Comparison of ENCODE assay signal across 8 cellular contexts in genomic region chr3:157087398-157088132, GRCh38.
DNase-seq lines count a peak whose midpoint lies in the region; ATAC-seq, FAIRE-seq and TF ChIP-seq lines count a peak whose summit lies in the region.

No MANE protein-coding gene starts in this region.

- no peak for TF ChIP-seq EP300 in ovary (IDR thresholded peaks at IDR 0.05)

- no peak for TF ChIP-seq CTCF in DOHH2 (IDR thresholded peaks at IDR 0.05; ENCODE audit: low read depth, low read length, poor library complexity, severe bottlenecking)
- TF ChIP-seq CTCF in ovary (IDR thresholded peaks at IDR 0.05) = no peak

- H3K79me2 ChIP-seq in DOHH2 (ENCODE audit: control insufficient read depth, low read length) = no peaks in the 10 kb centered on the region

- peaks cover 10% of the 10 kb centered on the region; the same call in 1 of the 2 replicates for H3F3A ChIP-seq in DOHH2 (ENCODE audit: control insufficient read depth, insufficient read depth)

- intact Hi-C loops in ovary (cut with DNase I) = loop anchor here (2.0 to 10.0 kb wide), 9 partner anchors 41 to 933 kb away; partner anchors contain the start of genes LEKR1 (in 2 of the 4), SSR3 (in 1 of the 4) and TIPARP (in 1 of the 4)

- peak overlapping the region; percentile 86 for H3K4me3 ChIP-seq in DOHH2 (ENCODE audit: low read length)
- peak overlapping the region; percentile 48 for H3K4me3 ChIP-seq in ovary

- H3K9me3 ChIP-seq in DOHH2 (ENCODE audit: control insufficient read depth, insufficient read depth, low read length) (no peaks in the 10 kb centered on the region), ovary (no peaks in the 10 kb centered on the region)

- H4K20me1 ChIP-seq in DOHH2 (ENCODE audit: control insufficient read depth, insufficient read depth, low read depth, low read length) = no peaks in the 10 kb centered on the region

- peak overlapping the region; percentile 93 for H3K27ac ChIP-seq in DOHH2 (ENCODE audit: low read depth, low read length)
- H3K27ac ChIP-seq in epithelial cell of prostate = peak overlapping the region; percentile 97
- peak overlapping the region; percentile 86 to 97 for H3K27ac ChIP-seq in ovary

- peak overlapping the region; percentile 92 for H3K4me2 ChIP-seq in DOHH2 (ENCODE audit: low read length)

- H3K27me3 ChIP-seq in DOHH2 (ENCODE audit: control insufficient read depth, low read length) (no peaks in the 10 kb centered on the region), ovary (no peaks in the 10 kb centered on the region)

- H3K36me3 ChIP-seq in DOHH2 (ENCODE audit: control insufficient read depth, low read length) (no peaks in the 10 kb centered on the region), ovary (no peaks in the 10 kb centered on the region)

- ATAC-seq in HG03342 (IDR thresholded peaks at IDR 0.05; ENCODE audit: unreplicated experiment) = no peak
- no peak for ATAC-seq in GM19455 (IDR thresholded peaks at IDR 0.05; ENCODE audit: unreplicated experiment)

- no peak for TF ChIP-seq POLR2A in ovary (IDR thresholded peaks at IDR 0.05)

- H3K4me1 ChIP-seq in DOHH2 (ENCODE audit: control insufficient read depth, low read length) (peaks cover 59% of the 10 kb centered on the region), ovary (ENCODE audit: insufficient read depth) (peaks cover 6% of the 10 kb centered on the region)

- DNase-seq in RCC 7860 (ENCODE audit: low spot score) (peak; percentile 80), epithelial cell of prostate (ENCODE audit: low read depth, low spot score) (peak; percentile 50), ovary (no peak), activated gamma-delta T cell (lab: John Stamatoyannopoulos, UW) (no peak), urothelium cell line (ENCODE audit: low spot score) (no peak)

- no peaks in the 10 kb centered on the region for H3K9me2 ChIP-seq in DOHH2 (replicated peaks; ENCODE audit: control insufficient read depth, low read length)

- WGBS in ovary, 3 donors = 19 to 24% (median 22%) methylated on average over 6 of the region's 6 CpGs

- FAIRE-seq in RCC 7860 (lab: Jason Lieb, UNC) = peak; percentile 86
- no peak for FAIRE-seq in urothelium cell line (lab: Jason Lieb, UNC)

Comparison
In these comparisons a context has a peak if more than half of its experiments do, and no peak if none do; other contexts are left out.
1. DNase-seq: peak in RCC 7860 (single experiment) and epithelial cell of prostate (single experiment); none in ovary (0 of 5), activated gamma-delta T cell (single experiment) and urothelium cell line (single experiment).
2. Peak in every context shown above with its lines, with median percentiles within 50 percentile points of each other: H3K27ac ChIP-seq.